In the genomic region with DNA sequence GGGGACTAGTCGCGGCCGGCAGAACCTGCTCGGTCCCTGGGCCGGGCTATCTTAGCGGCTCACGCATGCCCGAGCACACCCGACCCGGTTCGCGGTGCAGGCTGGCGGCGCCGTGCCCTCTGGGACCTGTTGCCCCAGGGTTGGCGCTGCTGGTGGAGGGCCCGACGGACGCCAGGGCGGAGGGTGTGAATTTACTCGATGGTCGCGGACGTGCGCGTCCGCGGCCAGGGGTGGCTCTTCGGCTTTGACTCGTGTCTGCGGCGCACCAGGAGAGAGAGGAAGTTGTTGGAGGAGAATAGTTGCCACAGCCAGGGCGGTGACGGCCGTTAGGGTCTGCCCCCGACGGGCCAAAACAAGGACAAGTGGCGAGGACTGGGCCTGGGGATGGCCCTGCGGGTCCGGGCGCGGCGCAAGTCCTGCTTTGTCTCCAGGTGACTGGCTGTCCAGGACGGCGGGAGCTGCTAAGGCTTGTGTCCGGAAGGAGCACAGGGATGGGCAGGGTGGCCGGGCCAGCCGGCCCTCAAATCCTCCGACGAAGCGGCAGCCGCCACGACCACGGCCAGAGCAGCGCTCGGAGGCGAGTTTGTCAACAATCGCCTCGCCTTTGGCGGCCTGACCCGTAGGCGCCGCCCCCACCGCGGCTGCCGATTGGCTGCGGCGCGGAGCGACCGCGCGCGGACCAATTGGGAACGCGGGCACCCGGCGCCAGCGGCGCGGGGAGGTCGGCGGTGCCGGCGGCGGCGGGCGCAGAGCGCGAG, we compare ENCODE assay signal across 8 cellular contexts. TPM values are rescaled to one million over a fixed set of nuclear protein-coding genes. Genes with fewer than 3 reads are reported as not detected.
DNase-seq lines count a peak whose midpoint lies in the region; ATAC-seq, FAIRE-seq and TF ChIP-seq lines count a peak whose summit lies in the region.

No MANE protein-coding gene starts in this region.

- H2BK120ac ChIP-seq in H1 (replicated peaks; ENCODE audit: low read depth, low read length) (no peak overlapping the region), mesenchymal stem cell (ENCODE audit: low read depth, low read length) (no peak overlapping the region)

- H3K23ac ChIP-seq in H1 (ENCODE audit: insufficient read length): no peak overlapping the region
- H3K23ac ChIP-seq in mesenchymal stem cell (ENCODE audit: low read length in 2 of 2): peak overlapping the region in 1 of 2 experiments; percentile 93

- peaks cover 10 to 60% (median 28%) of the 10 kb centered on the region in 4 donors for H3K4me1 Mint-ChIP-seq in CD4-positive, CD25-positive, alpha-beta regulatory T cell

- H3K36me3 ChIP-seq in CD4-positive, CD25-positive, alpha-beta regulatory T cell (ENCODE audit: control insufficient read depth, insufficient read depth, low read length): peaks cover 22% of the 10 kb centered on the region
- peaks cover 6 to 31% (median 13%) of the 10 kb centered on the region in 4 experiments for H3K36me3 ChIP-seq in H1 (ENCODE audit: control insufficient read depth in 2 of 4, insufficient read depth in 4 of 4, low read length in 3 of 4)
- peaks cover 9 to 22% of the 10 kb centered on the region in 2 experiments for H3K36me3 ChIP-seq in mesenchymal stem cell (ENCODE audit: control insufficient read depth in 1 of 2, insufficient read depth in 2 of 2, low read depth in 1 of 2, low read length in 2 of 2)

- FAIRE-seq in H1 (lab: Jason Lieb, UNC): no peak

- TF ChIP-seq RAD21 in H1 (IDR thresholded peaks at IDR 0.05 in 1 of 2, conservative IDR thresholded peaks at IDR 0.05 in 1 of 2; ENCODE audit: low read depth in 2 of 2, low read length in 2 of 2): no peak

- H4K20me1 ChIP-seq in H1 (replicated peaks in 1 of 2; ENCODE audit: control insufficient read depth in 1 of 2, insufficient read depth in 2 of 2, low read length in 2 of 2): peaks cover 7 to 10% of the 10 kb centered on the region in 2 experiments

- no peak overlapping the region for H4K91ac ChIP-seq in H1 (replicated peaks; ENCODE audit: insufficient read length, low read length)
- no peak overlapping the region for H4K91ac ChIP-seq in mesenchymal stem cell (ENCODE audit: low read length)

- no peak overlapping the region for H4K5ac ChIP-seq in H1 (ENCODE audit: insufficient read length, low read depth, low read length)

- peak overlapping the region; percentile 65 for H3K4me3 ChIP-seq in CD4-positive, CD25-positive, alpha-beta regulatory T cell (ENCODE audit: low read depth, low read length)
- peak overlapping the region; percentile 74 to 93 (median 82) for H3K4me3 ChIP-seq in H1 (ENCODE audit: extremely low read depth in 1 of 4, insufficient read depth in 2 of 4, low read depth in 3 of 4, low read length in 4 of 4)
- H3K4me3 ChIP-seq in mesenchymal stem cell (ENCODE audit: insufficient read depth in 1 of 2, low read depth in 1 of 2, low read length in 2 of 2): peak overlapping the region; percentile 93 to 94

- H4K8ac ChIP-seq in H1 (ENCODE audit: extremely low read depth, insufficient read depth, low read length): peak overlapping the region; percentile 90; the same call in 1 of the 2 replicates
- no peak overlapping the region for H4K8ac ChIP-seq in mesenchymal stem cell (ENCODE audit: low read length)

- no peak overlapping the region for H2BK20ac ChIP-seq in H1 (ENCODE audit: low read length)

- H3K56ac ChIP-seq in H1 (replicated peaks; ENCODE audit: insufficient read length, low read depth, low read length): no peak overlapping the region

- H3K4me2 ChIP-seq in H1 (ENCODE audit: insufficient read depth in 1 of 2, low read depth in 2 of 2, low read length in 2 of 2) (peak overlapping the region; percentile 87 to 95), mesenchymal stem cell (ENCODE audit: low read length, poor library complexity, severe bottlenecking) (peak overlapping the region; percentile 93)

- H3K79me1 ChIP-seq in H1 (ENCODE audit: low read depth, low read length) (no peaks in the 10 kb centered on the region; the same call in 1 of the 2 replicates), mesenchymal stem cell (replicated peaks; ENCODE audit: low read length, poor library complexity, severe bottlenecking) (peaks cover 23% of the 10 kb centered on the region)

- no peak overlapping the region for H2BK5ac ChIP-seq in H1 (ENCODE audit: low read depth, low read length)
- H2BK5ac ChIP-seq in mesenchymal stem cell (ENCODE audit: low read depth, low read length, poor library complexity, severe bottlenecking): no peak overlapping the region

- H2AFZ ChIP-seq in H1 (ENCODE audit: low read length): no peak overlapping the region
- H2AFZ ChIP-seq in mesenchymal stem cell (ENCODE audit: low read depth, low read length): peak overlapping the region; percentile 97

- peak; percentile 52 to 62 for ATAC-seq in CD4-positive, CD25-positive, alpha-beta regulatory T cell (ENCODE audit: low read depth in 2 of 2)
- peak; percentile 43 for ATAC-seq in GM19438 (IDR thresholded peaks at IDR 0.05; ENCODE audit: low read depth, unreplicated experiment)
- ATAC-seq in HG03558 (IDR thresholded peaks at IDR 0.05; ENCODE audit: extremely low read depth, unreplicated experiment): peak; percentile 31

- peaks cover 46% of the 10 kb centered on the region for H3K23me2 ChIP-seq in H1 (ENCODE audit: low read depth, low read length)

- H3K27ac ChIP-seq in CD4-positive, CD25-positive, alpha-beta regulatory T cell (ENCODE audit: insufficient read depth, low read length, poor library complexity, severe bottlenecking): peak overlapping the region; percentile 23
- no peak overlapping the region for H3K27ac ChIP-seq in H1 (ENCODE audit: low read depth, low read length)
- no peak overlapping the region for H3K27ac ChIP-seq in mesenchymal stem cell (ENCODE audit: low read length, poor library complexity, severe bottlenecking)

- no peak overlapping the region for H2AK5ac ChIP-seq in H1 (ENCODE audit: low read depth, low read length)
- H2AK5ac ChIP-seq in mesenchymal stem cell (ENCODE audit: low read length, severe bottlenecking): no peak overlapping the region

- peaks cover 30% of the 10 kb centered on the region for H3K36me3 Mint-ChIP-seq in CD4-positive, CD25-positive, alpha-beta regulatory T cell

- no peak overlapping the region for H3K14ac ChIP-seq in H1 (ENCODE audit: insufficient read length)
- peak overlapping the region in 1 of 2 experiments; percentile 77 for H3K14ac ChIP-seq in mesenchymal stem cell (ENCODE audit: low read length in 2 of 2)

- H3K9ac ChIP-seq in H1 (replicated peaks in 1 of 4; ENCODE audit: extremely low read depth in 1 of 4, low read depth in 3 of 4, low read length in 3 of 4) (peak overlapping the region; percentile 68 to 76 (median 73); a peak in 6 of 7 replicates), mesenchymal stem cell (ENCODE audit: low read length) (peak overlapping the region; percentile 95)

- H3K27ac Mint-ChIP-seq in CD4-positive, CD25-positive, alpha-beta regulatory T cell: peak overlapping the region; percentile 25 to 91 (median 56)

- H2BK15ac ChIP-seq in H1 (ENCODE audit: low read length) (no peak overlapping the region), mesenchymal stem cell (ENCODE audit: low read depth, poor library complexity, severe bottlenecking) (no peak overlapping the region)

- peaks cover 0 to 4% (median 0%) of the 10 kb centered on the region in 7 donors for H3K9me3 Mint-ChIP-seq in CD4-positive, CD25-positive, alpha-beta regulatory T cell

- no peak for TF ChIP-seq CTCF in H1 (IDR thresholded peaks at IDR 0.05; ENCODE audit: control extremely low read depth in 1 of 3, insufficient read depth in 1 of 3, low read depth in 1 of 3, low read length in 3 of 3)

- TF ChIP-seq POLR2A in H1 (IDR thresholded peaks at IDR 0.05; ENCODE audit: control extremely low read depth in 1 of 2, low read depth in 2 of 2, low read length in 2 of 2): no peak; a peak in 2 of 3 replicates

- peak overlapping the region; percentile 69 to 95 (median 94) for H3K4me3 Mint-ChIP-seq in CD4-positive, CD25-positive, alpha-beta regulatory T cell

- H3K27me3 Mint-ChIP-seq in CD4-positive, CD25-positive, alpha-beta regulatory T cell: peaks cover 76% of the 10 kb centered on the region

- DNase-seq in CD4-positive, CD25-positive, alpha-beta regulatory T cell: peak; percentile 69 to 85 (median 76)
- DNase-seq in NCI-H82 treated with DMSO at 0.1 percent for 48 hours (lab: John Stamatoyannopoulos, UW; ENCODE audit: unreplicated experiment) (peak; percentile 35), H1 (ENCODE audit: low read depth in 1 of 2, low spot score in 2 of 2) (peak in 1 of 2 experiments; percentile 90), mesenchymal stem cell (peak; percentile 89)
- DNase-seq in activated CD8-positive, alpha-beta memory T cell treated with anti-CD3 and anti-CD28 coated beads for 24 hours: peak; percentile 90
- DNase-seq in stimulated activated CD4-positive, alpha-beta T cell treated with anti-CD3 and anti-CD28 coated beads, TNF-alpha, amount 100 ng/mL, for 48 hours (ENCODE audit: low read depth in 3 of 3): peak; percentile 59 to 70 (median 61)

- H3K18ac ChIP-seq in H1 (ENCODE audit: extremely low read depth, low read length) (no peak overlapping the region; the same call in 1 of the 2 replicates), mesenchymal stem cell (ENCODE audit: low read depth in 1 of 2, low read length in 2 of 2) (peak overlapping the region in 1 of 2 experiments; percentile 88)

- POLR2A ChIA-PET in H1 (lab: Charles Lee; ENCODE audit: partially characterized antibody): interaction anchor here (1.4 to 2.0 kb wide), 5 partner anchors 14 to 46 kb away, joined by 4 to 8 read pairs (median 5); no protein-coding TSS in a partner anchor

- peaks cover 0 to 39% of the 10 kb centered on the region in 2 experiments; a peak in 2 of 4 replicates for H3K79me2 ChIP-seq in H1 (ENCODE audit: control insufficient read depth in 1 of 2, insufficient read depth in 2 of 2, low read length in 2 of 2)

- CTCF ChIA-PET in H1 (lab: Charles Lee; ENCODE audit: partially characterized antibody): no interaction called here

- WGBS in H1 (ENCODE audit: extremely low coverage in 1 of 2, insufficient coverage in 1 of 2, insufficient read length in 1 of 2, insufficient replicate concordance in 2 of 2, low coverage in 1 of 2, low lambda C conversion rate in 2 of 2, missing lambda C conversion rate in 1 of 2), 2 experiments: 1% methylated on average over 79 of the region's 90 CpGs; no CpG with 5 or more reads in 1 of the 2 experiments
- 2% methylated on average over 80 of the region's 90 CpGs for WGBS in mesenchymal stem cell

- TF ChIP-seq EP300 in H1 (IDR thresholded peaks at IDR 0.05; ENCODE audit: borderline replicate concordance in 1 of 2, low read depth in 2 of 2, low read length in 2 of 2): no peak

- no peaks in the 10 kb centered on the region for H3K9me3 ChIP-seq in CD4-positive, CD25-positive, alpha-beta regulatory T cell (ENCODE audit: control insufficient read depth in 2 of 2, low read length in 2 of 2)
- H3K9me3 ChIP-seq in H1 (ENCODE audit: insufficient read depth in 2 of 2, low read depth in 1 of 2, low read length in 1 of 2): no peaks in the 10 kb centered on the region
- H3K9me3 ChIP-seq in mesenchymal stem cell (ENCODE audit: control insufficient read depth, low read length): no peaks in the 10 kb centered on the region

- H2BK12ac ChIP-seq in H1 (ENCODE audit: low read depth, low read length) (0 out of 2 replicates have a peak overlapping the region, but pooled peaks have one; percentile 27), mesenchymal stem cell (ENCODE audit: low read length in 2 of 2) (peak overlapping the region in 1 of 2 experiments; percentile 46)

- peaks cover 61% of the 10 kb centered on the region for H3K4me1 ChIP-seq in CD4-positive, CD25-positive, alpha-beta regulatory T cell (ENCODE audit: control insufficient read depth, insufficient read depth, low read length, poor library complexity, severe bottlenecking)
- H3K4me1 ChIP-seq in H1 (replicated peaks in 1 of 4; ENCODE audit: control insufficient read depth in 3 of 4, insufficient read depth in 4 of 4, low read length in 3 of 4) (peaks cover 0 to 27% (median 14%) of the 10 kb centered on the region in 4 experiments; a peak in 5 of 7 replicates), mesenchymal stem cell (ENCODE audit: control insufficient read depth, insufficient read depth, low read depth, low read length) (peaks cover 41% of the 10 kb centered on the region)

- peaks cover 10% of the 10 kb centered on the region for H3K27me3 ChIP-seq in CD4-positive, CD25-positive, alpha-beta regulatory T cell (ENCODE audit: control insufficient read depth, insufficient read depth, low read length)
- H3K27me3 ChIP-seq in H1 (replicated peaks in 1 of 4; ENCODE audit: control insufficient read depth in 3 of 4, extremely low read depth in 1 of 4, insufficient read depth in 3 of 4, low read length in 3 of 4) (peaks cover 17 to 44% (median 37%) of the 10 kb centered on the region in 4 experiments; a peak in 6 of 7 replicates), mesenchymal stem cell (ENCODE audit: control insufficient read depth in 1 of 2, insufficient read depth in 1 of 2, low read length in 2 of 2) (peaks cover 12 to 15% of the 10 kb centered on the region in 2 experiments)

- H3K4ac ChIP-seq in H1 (replicated peaks; ENCODE audit: insufficient read length, low read depth, low read length) (no peak overlapping the region), mesenchymal stem cell (ENCODE audit: low read depth in 1 of 2, low read length in 2 of 2) (peak overlapping the region in 1 of 2 experiments; percentile 44)

RNA-seq across cellular contexts. Expression of a gene that starts 1.3 kb away (rescaled TPM):
- 96.0 TPM for total RNA-seq in CD4-positive, CD25-positive, alpha-beta regulatory T cell
- 10 to 100 TPM; 18.0 to 35.2 (median 28.0) TPM for polyA plus RNA-seq in CD4-positive, CD25-positive, alpha-beta regulatory T cell
- 17.9 and 22.9 TPM in 2 replicates for total RNA-seq in H1 (2021; fragmentation: NEBNext Ultra II Directional; extraction: Animal tissue kit (Norgen Biotek cat#: 25700))
- polyA plus RNA-seq in H1 (2011; rRNA removed): 7.5 and 8.8 TPM in 2 replicates
- 6.2 TPM for polyA plus RNA-seq in H1 (2011; cell fraction: cytosol; rRNA removed)
- 15.6 TPM for polyA plus RNA-seq in H1 (2011; cell fraction: nucleus; rRNA removed)
- 9.7 to 11.6 TPM (median 10.4 TPM) in 4 replicates for polyA plus RNA-seq in H1 (2012, experiment 1 of 2)
- polyA plus RNA-seq in H1 (2012, experiment 2 of 2): 3.2 TPM
- polyA plus RNA-seq in H1 (2013, experiment 1 of 2): 7.2 TPM
- polyA plus RNA-seq in H1 (2013, experiment 2 of 2): 9.4 TPM
- polyA minus RNA-seq in H1 (2011; rRNA and poly(A)+ RNA removed): 10.5 and 11.0 TPM in 2 replicates
- polyA minus RNA-seq in H1 (2011; cell fraction: cytosol; rRNA and poly(A)+ RNA removed): 8.6 TPM
- polyA minus RNA-seq in H1 (2011; cell fraction: nucleus; rRNA and poly(A)+ RNA removed): 38.6 TPM
- 2.5 TPM for polyA plus RNA-seq in mesenchymal stem cell (2013, experiment 1 of 2)
- 2.2 TPM for polyA plus RNA-seq in mesenchymal stem cell (2013, experiment 2 of 2)
